12 cellular contexts compared by ENCODE assay signal in genomic region chr10:12512292-12513002, GRCh38.
DNase-seq lines count a peak whose midpoint lies in the region; ATAC-seq and TF ChIP-seq lines count a peak whose summit lies in the region.
"Had no signal": no experiment of that assay in that cellular context is flagged by ENCODE, and none has a peak within 500 bp of the region (broad histone marks: within the 10 kb centered on the region; RNA-seq: fewer than 3 reads in every experiment).

No MANE protein-coding gene starts in this region.

- peak overlapping the region; percentile 20 for H3K27ac Mint-ChIP-seq in activated T-cell treated with anti-CD3 and anti-CD28 coated beads, Interleukin-2, amount 50 U/mL, for 24 hours
- peak overlapping the region; percentile 91 for H3K27ac Mint-ChIP-seq in glutamatergic neuron (ENCODE audit: unreplicated experiment)

- no peak overlapping the region for H3K4me3 Mint-ChIP-seq in activated T-cell treated with anti-CD3 and anti-CD28 coated beads, Interleukin-2, amount 50 U/mL, for 24 hours
- no peak overlapping the region for H3K4me3 Mint-ChIP-seq in glutamatergic neuron (ENCODE audit: unreplicated experiment)

- no peaks in the 10 kb centered on the region for H3K9me3 Mint-ChIP-seq in activated T-cell treated with anti-CD3 and anti-CD28 coated beads, Interleukin-2, amount 50 U/mL, for 24 hours
- peaks cover 4% of the 10 kb centered on the region for H3K9me3 Mint-ChIP-seq in glutamatergic neuron (ENCODE audit: unreplicated experiment)

- no peak for TF ChIP-seq CTCF in glutamatergic neuron (IDR thresholded peaks at IDR 0.05; ENCODE audit: partially characterized antibody, unreplicated experiment)

- no peak for DNase-seq in activated T-cell treated with anti-CD3 and anti-CD28 coated beads, Interleukin-2, amount 50 U/mL, for 24 hours
- no peak for DNase-seq in activated T-cell treated with anti-CD3 and anti-CD28 coated beads for 4 hours
- peak; percentile 90 for DNase-seq in NCI-H69 (lab: John Stamatoyannopoulos, UW)
- DNase-seq in glutamatergic neuron, result no peak
- DNase-seq in stimulated activated naive CD8-positive, alpha-beta T cell treated with anti-CD3 and anti-CD28 coated beads, Interleukin-15, Interleukin-2, amounts not matched to agents 100 U/mL and 50 U/mL, for 24 hours, result no peak
- DNase-seq in C1 segment of cervical spinal cord (lab: John Stamatoyannopoulos, UW), result no peak
- DNase-seq: activated naive CD4-positive, alpha-beta T cell treated with Interleukin-2 at 50 U/mL for 16 hours; Calu3; effector CD8-positive, alpha-beta T cell; left ventricle myocardium superior had no signal

- no peaks in the 10 kb centered on the region for H3K27me3 Mint-ChIP-seq in activated T-cell treated with anti-CD3 and anti-CD28 coated beads, Interleukin-2, amount 50 U/mL, for 24 hours
- H3K27me3 Mint-ChIP-seq in glutamatergic neuron (ENCODE audit: unreplicated experiment), result peaks cover 2% of the 10 kb centered on the region

- ATAC-seq in HG02642 (IDR thresholded peaks at IDR 0.05; ENCODE audit: poor library complexity, unreplicated experiment) (no peak), GM21576 (IDR thresholded peaks at IDR 0.05; ENCODE audit: unreplicated experiment) (no peak)
- ATAC-seq in stimulated activated naive CD8-positive, alpha-beta T cell treated with anti-CD3 and anti-CD28 coated beads, Interleukin-15, Interleukin-2, amounts not matched to agents 100 U/mL and 50 U/mL, for 24 hours, result no peak
- ATAC-seq: left ventricle myocardium superior had no signal

- H3K36me3 Mint-ChIP-seq in activated T-cell treated with anti-CD3 and anti-CD28 coated beads, Interleukin-2, amount 50 U/mL, for 24 hours (ENCODE audit: low read depth), result no peaks in the 10 kb centered on the region
- H3K36me3 Mint-ChIP-seq in glutamatergic neuron (ENCODE audit: unreplicated experiment), result peaks cover 4% of the 10 kb centered on the region

- H3K4me1 Mint-ChIP-seq in activated T-cell treated with anti-CD3 and anti-CD28 coated beads, Interleukin-2, amount 50 U/mL, for 24 hours (ENCODE audit: low read depth), result peaks cover 48% of the 10 kb centered on the region
- H3K4me1 Mint-ChIP-seq in glutamatergic neuron (ENCODE audit: low read depth, unreplicated experiment), result peaks cover 31% of the 10 kb centered on the region
